In genomic region chr9:86241216-86241615, GRCh38 we compare ENCODE assay signal across 16 cellular contexts. TPM values are rescaled to one million over a fixed set of nuclear protein-coding genes. Genes with fewer than 3 reads are reported as not detected.
DNase-seq lines count a peak whose midpoint lies in the region; TF ChIP-seq lines count a peak whose summit lies in the region.
"Had no signal": no experiment of that assay in that cellular context is flagged by ENCODE, and none has a peak within 500 bp of the region (broad histone marks: within the 10 kb centered on the region; RNA-seq: fewer than 3 reads in every experiment).

No MANE protein-coding gene starts in this region.

- DNase-seq in activated T-cell treated with anti-CD3 and anti-CD28 coated beads for 48 hours (ENCODE audit: low read depth) = peak; percentile 9
- DNase-seq in activated T-cell treated with anti-CD3 and anti-CD28 coated beads for 4 hours = no peak
- DNase-seq in GM10266 (ENCODE audit: extremely low spot score) = peak; percentile 28
- peak; percentile 32 for DNase-seq in T-helper 2 cell treated with Interferon-gamma antibody and Interleukin-4, amounts not matched to agents 5 μg/mL and 100 μg/mL, for 36 hours (ENCODE audit: low spot score)
- peak; percentile 66 for DNase-seq in iris pigment epithelial cell (ENCODE audit: low read depth)
- no peak for DNase-seq in superior temporal gyrus (ENCODE audit: extremely low spot score)
- no peak for DNase-seq in Caco-2
- DNase-seq: AML-193, DMS153, KG1, NCI-H1436 treated with DMSO at 0.1 percent for 48 hours, NCI-H2029 treated with DMSO at 0.1 percent for 48 hours, NCI-H748 treated with DMSO at 0.1 percent for 48 hours, OCI-M1 had no signal

- H3K4me1 Mint-ChIP-seq in T-helper 2 cell treated with Interferon-gamma antibody and Interleukin-4, amounts not matched to agents 5 μg/mL and 100 μg/mL, for 36 hours (ENCODE audit: low read depth) = peaks cover 9% of the 10 kb centered on the region
- H3K4me1 Mint-ChIP-seq in Caco-2 (ENCODE audit: low read depth, unreplicated experiment) = peaks cover 5% of the 10 kb centered on the region

- H3K9me3 ChIP-seq in Caco-2 = no peaks in the 10 kb centered on the region

- intact Hi-C loops in Caco-2 (cut with micrococcal nuclease; ENCODE audit: unreplicated experiment) = loop anchor here (5.0 kb wide), 1 partner anchor 39 kb away; no protein-coding TSS in a partner anchor

- no peaks in the 10 kb centered on the region for H3K9me3 Mint-ChIP-seq in T-helper 2 cell treated with Interferon-gamma antibody and Interleukin-4, amounts not matched to agents 5 μg/mL and 100 μg/mL, for 36 hours
- no peaks in the 10 kb centered on the region for H3K9me3 Mint-ChIP-seq in Caco-2 (ENCODE audit: unreplicated experiment)

- no peak overlapping the region for H3K4me3 Mint-ChIP-seq in T-helper 2 cell treated with Interferon-gamma antibody and Interleukin-4, amounts not matched to agents 5 μg/mL and 100 μg/mL, for 36 hours
- H3K4me3 Mint-ChIP-seq in Caco-2 (ENCODE audit: unreplicated experiment) = no peak overlapping the region
- H3K4me3 Mint-ChIP-seq: CD14-positive monocyte had no signal

- no peaks in the 10 kb centered on the region for H3K27me3 ChIP-seq in Caco-2 (replicated peaks; ENCODE audit: control insufficient read depth, insufficient read depth, low read length)

- no peaks in the 10 kb centered on the region for H3K36me3 Mint-ChIP-seq in T-helper 2 cell treated with Interferon-gamma antibody and Interleukin-4, amounts not matched to agents 5 μg/mL and 100 μg/mL, for 36 hours (ENCODE audit: low read depth)
- no peaks in the 10 kb centered on the region for H3K36me3 Mint-ChIP-seq in Caco-2 (ENCODE audit: insufficient read depth, unreplicated experiment)
- H3K36me3 Mint-ChIP-seq: CD14-positive monocyte had no signal

- BruUV-seq in Caco-2 (replicated peaks; lab: Mats Ljungman, UMichigan) = no TSS peak

- no peaks in the 10 kb centered on the region for H3K36me3 ChIP-seq in Caco-2 (ENCODE audit: control insufficient read depth, insufficient read depth, low read length)

- H3K27ac Mint-ChIP-seq in T-helper 2 cell treated with Interferon-gamma antibody and Interleukin-4, amounts not matched to agents 5 μg/mL and 100 μg/mL, for 36 hours = no peak overlapping the region
- H3K27ac Mint-ChIP-seq in Caco-2 (ENCODE audit: unreplicated experiment) = no peak overlapping the region
- H3K27ac Mint-ChIP-seq: CD14-positive monocyte had no signal

- TF ChIP-seq CTCF in GM10266 (IDR thresholded peaks at IDR 0.05; ENCODE audit: control insufficient read depth, insufficient read depth, low read depth, missing control alignments) (no peak), Caco-2 (IDR thresholded peaks at IDR 0.05; ENCODE audit: insufficient read depth in 1 of 2, low read depth in 1 of 2, low read length in 1 of 2, severe bottlenecking in 1 of 2, unreplicated experiment in 1 of 2) (no peak)

- POLR2A ChIA-PET in Caco-2 (lab: Charles Lee) = no interaction called here

- H3K27me3 Mint-ChIP-seq in T-helper 2 cell treated with Interferon-gamma antibody and Interleukin-4, amounts not matched to agents 5 μg/mL and 100 μg/mL, for 36 hours (ENCODE audit: low read depth) = peaks cover 2% of the 10 kb centered on the region
- H3K27me3 Mint-ChIP-seq in Caco-2 (ENCODE audit: insufficient read depth, unreplicated experiment) = no peaks in the 10 kb centered on the region

- CTCF ChIA-PET in Caco-2 (lab: Charles Lee) = interaction anchor here (1.2 kb wide), 1 partner anchor 39 kb away, joined by 3 read pairs; no protein-coding TSS in a partner anchor

- no peak overlapping the region for H3K4me3 ChIP-seq in Caco-2 (ENCODE audit: low read depth, low read length)

- H3K4me1 ChIP-seq in Caco-2 = no peaks in the 10 kb centered on the region

RNA-seq across cellular contexts. Expression of gene C9orf153, which starts 18.2 kb away (rescaled TPM):
- 0.21 TPM in 1 of 2 replicates, not detected in the other for total RNA-seq in Caco-2 (2022)
- total RNA-seq: H4 had no signal

RNA-seq across cellular contexts. Expression of gene ISCA1, which starts 41.1 kb away (rescaled TPM):
- 11.2 and 12.8 TPM in 2 replicates for total RNA-seq in Caco-2 (2022)

Comparison
In these comparisons a context has a peak if more than half of its experiments do, and no peak if none do; other contexts are left out.
1. DNase-seq: peak in activated T-cell treated with anti-CD3 and anti-CD28 coated beads for 48 hours (single experiment), GM10266 (single experiment), T-helper 2 cell treated with Interferon-gamma antibody and Interleukin-4, amounts not matched to agents 5 μg/mL and 100 μg/mL, for 36 hours (single experiment) and iris pigment epithelial cell (single experiment); none in activated T-cell treated with anti-CD3 and anti-CD28 coated beads for 4 hours (single experiment), superior temporal gyrus (single experiment) and Caco-2 (0 of 2).